Comparison of ENCODE assay signal across 1 cellular context in the genomic region with DNA sequence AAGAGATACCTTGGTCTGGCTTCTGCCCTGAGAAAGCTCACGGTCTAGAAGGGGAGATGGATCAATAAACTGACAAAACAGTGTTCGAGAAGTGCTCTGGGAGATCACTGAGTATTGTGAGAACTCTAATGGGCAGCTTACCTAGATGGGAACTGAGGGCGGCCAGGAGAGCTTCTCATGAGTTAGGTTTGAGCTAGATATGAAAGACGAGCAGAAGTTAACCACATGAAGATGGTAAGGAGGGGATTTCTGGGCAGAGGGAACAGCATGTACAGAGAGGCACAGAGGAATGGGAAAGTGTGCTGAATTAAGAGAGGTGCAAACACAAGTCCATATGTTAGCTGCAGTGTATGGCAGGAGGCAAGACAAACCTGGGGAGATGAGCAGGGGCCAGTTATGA.
TF ChIP-seq lines count a peak whose summit lies in the region.

No MANE protein-coding gene starts in this region.

TF ChIP-seq in GM12878, 131 proteins besides CTCF, POLR2A, EP300 and RAD21:
- TF ChIP-seq, protein P1, sequence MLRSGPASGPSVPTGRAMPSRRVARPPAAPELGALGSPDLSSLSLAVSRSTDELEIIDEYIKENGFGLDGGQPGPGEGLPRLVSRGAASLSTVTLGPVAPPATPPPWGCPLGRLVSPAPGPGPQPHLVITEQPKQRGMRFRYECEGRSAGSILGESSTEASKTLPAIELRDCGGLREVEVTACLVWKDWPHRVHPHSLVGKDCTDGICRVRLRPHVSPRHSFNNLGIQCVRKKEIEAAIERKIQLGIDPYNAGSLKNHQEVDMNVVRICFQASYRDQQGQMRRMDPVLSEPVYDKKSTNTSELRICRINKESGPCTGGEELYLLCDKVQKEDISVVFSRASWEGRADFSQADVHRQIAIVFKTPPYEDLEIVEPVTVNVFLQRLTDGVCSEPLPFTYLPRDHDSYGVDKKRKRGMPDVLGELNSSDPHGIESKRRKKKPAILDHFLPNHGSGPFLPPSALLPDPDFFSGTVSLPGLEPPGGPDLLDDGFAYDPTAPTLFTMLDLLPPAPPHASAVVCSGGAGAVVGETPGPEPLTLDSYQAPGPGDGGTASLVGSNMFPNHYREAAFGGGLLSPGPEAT (IDR thresholded peaks at IDR 0.05; ENCODE audit: low read depth), result 0 out of 2 replicates have a peak, but pooled peaks have one; percentile 42
- TF ChIP-seq WRNIP1 (IDR thresholded peaks at IDR 0.05; ENCODE audit: borderline replicate concordance, low read depth, low read length) (no peak), HDGF (IDR thresholded peaks at IDR 0.05) (peak; percentile 50), BHLHE40 (IDR thresholded peaks at IDR 0.05; ENCODE audit: borderline replicate concordance in 1 of 2, low read depth in 2 of 2, low read length in 1 of 2) (no peak), SP1 (IDR thresholded peaks at IDR 0.05; ENCODE audit: low read depth, low read length) (no peak), MEF2B (IDR thresholded peaks at IDR 0.05; ENCODE audit: partially characterized antibody, poor library complexity, severe bottlenecking) (peak; percentile 26), IKZF2 (IDR thresholded peaks at IDR 0.05) (peak; percentile 11 to 19; a peak in 1 of 4 replicates), POLR2AphosphoS5 (IDR thresholded peaks at IDR 0.05; ENCODE audit: low read length) (peak; percentile 32), MTA2 (IDR thresholded peaks at IDR 0.05; ENCODE audit: low read depth) (peak; percentile 20; the same call in 1 of the 2 replicates), RUNX3 (IDR thresholded peaks at IDR 0.05; ENCODE audit: low read length) (peak; percentile 68), SIX5 (IDR thresholded peaks at IDR 0.05; ENCODE audit: low read depth, low read length, severe bottlenecking) (no peak)
- TF ChIP-seq, protein P2, sequence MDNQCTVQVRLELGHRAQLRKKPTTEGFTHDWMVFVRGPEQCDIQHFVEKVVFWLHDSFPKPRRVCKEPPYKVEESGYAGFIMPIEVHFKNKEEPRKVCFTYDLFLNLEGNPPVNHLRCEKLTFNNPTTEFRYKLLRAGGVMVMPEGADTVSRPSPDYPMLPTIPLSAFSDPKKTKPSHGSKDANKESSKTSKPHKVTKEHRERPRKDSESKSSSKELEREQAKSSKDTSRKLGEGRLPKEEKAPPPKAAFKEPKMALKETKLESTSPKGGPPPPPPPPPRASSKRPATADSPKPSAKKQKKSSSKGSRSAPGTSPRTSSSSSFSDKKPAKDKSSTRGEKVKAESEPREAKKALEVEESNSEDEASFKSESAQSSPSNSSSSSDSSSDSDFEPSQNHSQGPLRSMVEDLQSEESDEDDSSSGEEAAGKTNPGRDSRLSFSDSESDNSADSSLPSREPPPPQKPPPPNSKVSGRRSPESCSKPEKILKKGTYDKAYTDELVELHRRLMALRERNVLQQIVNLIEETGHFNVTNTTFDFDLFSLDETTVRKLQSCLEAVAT (IDR thresholded peaks at IDR 0.05), result 0 out of 2 replicates have a peak, but pooled peaks have one; percentile 29
- TF ChIP-seq, protein P3, sequence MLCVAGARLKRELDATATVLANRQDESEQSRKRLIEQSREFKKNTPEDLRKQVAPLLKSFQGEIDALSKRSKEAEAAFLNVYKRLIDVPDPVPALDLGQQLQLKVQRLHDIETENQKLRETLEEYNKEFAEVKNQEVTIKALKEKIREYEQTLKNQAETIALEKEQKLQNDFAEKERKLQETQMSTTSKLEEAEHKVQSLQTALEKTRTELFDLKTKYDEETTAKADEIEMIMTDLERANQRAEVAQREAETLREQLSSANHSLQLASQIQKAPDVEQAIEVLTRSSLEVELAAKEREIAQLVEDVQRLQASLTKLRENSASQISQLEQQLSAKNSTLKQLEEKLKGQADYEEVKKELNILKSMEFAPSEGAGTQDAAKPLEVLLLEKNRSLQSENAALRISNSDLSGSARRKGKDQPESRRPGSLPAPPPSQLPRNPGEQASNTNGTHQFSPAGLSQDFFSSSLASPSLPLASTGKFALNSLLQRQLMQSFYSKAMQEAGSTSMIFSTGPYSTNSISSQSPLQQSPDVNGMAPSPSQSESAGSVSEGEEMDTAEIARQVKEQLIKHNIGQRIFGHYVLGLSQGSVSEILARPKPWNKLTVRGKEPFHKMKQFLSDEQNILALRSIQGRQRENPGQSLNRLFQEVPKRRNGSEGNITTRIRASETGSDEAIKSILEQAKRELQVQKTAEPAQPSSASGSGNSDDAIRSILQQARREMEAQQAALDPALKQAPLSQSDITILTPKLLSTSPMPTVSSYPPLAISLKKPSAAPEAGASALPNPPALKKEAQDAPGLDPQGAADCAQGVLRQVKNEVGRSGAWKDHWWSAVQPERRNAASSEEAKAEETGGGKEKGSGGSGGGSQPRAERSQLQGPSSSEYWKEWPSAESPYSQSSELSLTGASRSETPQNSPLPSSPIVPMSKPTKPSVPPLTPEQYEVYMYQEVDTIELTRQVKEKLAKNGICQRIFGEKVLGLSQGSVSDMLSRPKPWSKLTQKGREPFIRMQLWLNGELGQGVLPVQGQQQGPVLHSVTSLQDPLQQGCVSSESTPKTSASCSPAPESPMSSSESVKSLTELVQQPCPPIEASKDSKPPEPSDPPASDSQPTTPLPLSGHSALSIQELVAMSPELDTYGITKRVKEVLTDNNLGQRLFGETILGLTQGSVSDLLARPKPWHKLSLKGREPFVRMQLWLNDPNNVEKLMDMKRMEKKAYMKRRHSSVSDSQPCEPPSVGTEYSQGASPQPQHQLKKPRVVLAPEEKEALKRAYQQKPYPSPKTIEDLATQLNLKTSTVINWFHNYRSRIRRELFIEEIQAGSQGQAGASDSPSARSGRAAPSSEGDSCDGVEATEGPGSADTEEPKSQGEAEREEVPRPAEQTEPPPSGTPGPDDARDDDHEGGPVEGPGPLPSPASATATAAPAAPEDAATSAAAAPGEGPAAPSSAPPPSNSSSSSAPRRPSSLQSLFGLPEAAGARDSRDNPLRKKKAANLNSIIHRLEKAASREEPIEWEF (IDR thresholded peaks at IDR 0.05; ENCODE audit: insufficient replicate concordance, low read depth, low read length), result peak; percentile 65
TF ChIP-seq in GM12878: peak in this region for 9.
